19 cellular contexts compared by ENCODE assay signal in the genomic region with DNA sequence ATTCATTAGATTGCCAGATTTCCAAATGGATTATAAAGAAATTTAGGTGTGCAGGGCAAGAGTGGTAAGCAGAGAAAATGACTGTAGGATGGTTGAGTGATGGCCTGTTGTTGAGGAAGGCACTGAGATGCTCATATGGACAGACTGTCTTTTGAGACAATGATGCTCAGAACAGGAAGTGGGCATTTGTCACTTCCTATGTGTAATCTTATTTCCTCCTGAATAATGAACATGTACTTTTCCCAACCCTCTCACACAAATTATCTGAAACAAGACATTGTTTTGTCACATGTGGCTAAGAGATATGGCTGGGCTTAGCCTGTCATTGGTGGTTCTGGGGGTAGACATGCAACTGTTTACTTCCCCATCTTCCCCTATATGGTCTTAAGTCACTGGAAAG.
"Had no signal": no experiment of that assay in that cellular context is flagged by ENCODE, and none has a peak within 500 bp of the region (broad histone marks: within the 10 kb centered on the region; RNA-seq: fewer than 3 reads in every experiment).

No MANE protein-coding gene starts in this region.

- H3K4me1 ChIP-seq: lower lobe of right lung, sigmoid colon, upper lobe of left lung had no signal

- H3K27ac ChIP-seq: hepatocyte, lower lobe of right lung, sigmoid colon, thoracic aorta, upper lobe of left lung had no signal

- H3K4me3 Mint-ChIP-seq: activated CD4-positive, alpha-beta T cell treated with anti-CD3 and anti-CD28 coated beads, Interleukin-2, amount 10 ng/mL, durations not matched to agents 7 days and 5 days; activated naive CD8-positive, alpha-beta T cell; activated T-cell treated with anti-CD3 and anti-CD28 coated beads, Interleukin-2, amount 50 U/mL, for 72 hours; effector memory CD8-positive, alpha-beta T cell; nephron; stimulated activated naive B cell treated with anti-CD40 and anti-IgM and Interleukin-4, amounts not matched to agents 10 μg/mL and 1 μg/mL and 100 μg/mL, for 72 hours; T-helper 2 cell treated with Interferon-gamma antibody and Interleukin-4, amounts not matched to agents 5 μg/mL and 100 μg/mL, for 36 hours had no signal

- H3K9me3 ChIP-seq: lower lobe of right lung, sigmoid colon, thoracic aorta, upper lobe of left lung had no signal

- H3K4me2 ChIP-seq: hepatocyte had no signal

- FAIRE-seq: islet of Langerhans had no signal

- H3K79me2 ChIP-seq: hepatocyte had no signal

- ATAC-seq: activated CD4-positive, CD25-positive, alpha-beta regulatory T cell treated with anti-CD3 and anti-CD28 coated beads, Interleukin-2, amount 50 U/mL, for 24 hours; activated T-cell treated with anti-CD3 and anti-CD28 coated beads, Interleukin-2, amount 50 U/mL, for 72 hours; effector memory CD8-positive, alpha-beta T cell; left cardiac atrium; lower lobe of right lung; stimulated activated naive B cell treated with anti-CD40 and anti-IgM and Interleukin-4, amounts not matched to agents 10 μg/mL and 1 μg/mL and 100 μg/mL, for 72 hours had no signal

- H3K36me3 Mint-ChIP-seq: activated naive CD8-positive, alpha-beta T cell; stimulated activated naive B cell treated with anti-CD40 and anti-IgM and Interleukin-4, amounts not matched to agents 10 μg/mL and 1 μg/mL and 100 μg/mL, for 72 hours had no signal

- H3K36me3 ChIP-seq: lower lobe of right lung, sigmoid colon, thoracic aorta, upper lobe of left lung had no signal

- H3K9me3 Mint-ChIP-seq: activated CD4-positive, alpha-beta T cell treated with anti-CD3 and anti-CD28 coated beads, Interleukin-2, amount 10 ng/mL, durations not matched to agents 7 days and 5 days; activated T-cell treated with anti-CD3 and anti-CD28 coated beads, Interleukin-2, amount 50 U/mL, for 72 hours; effector memory CD8-positive, alpha-beta T cell; nephron; stimulated activated naive B cell treated with anti-CD40 and anti-IgM and Interleukin-4, amounts not matched to agents 10 μg/mL and 1 μg/mL and 100 μg/mL, for 72 hours; T-helper 2 cell treated with Interferon-gamma antibody and Interleukin-4, amounts not matched to agents 5 μg/mL and 100 μg/mL, for 36 hours had no signal

- H3K4me1 Mint-ChIP-seq: activated CD4-positive, alpha-beta T cell treated with anti-CD3 and anti-CD28 coated beads, Interleukin-2, amount 10 ng/mL, durations not matched to agents 7 days and 5 days; nephron; stimulated activated naive B cell treated with anti-CD40 and anti-IgM and Interleukin-4, amounts not matched to agents 10 μg/mL and 1 μg/mL and 100 μg/mL, for 72 hours had no signal

- H3K4me3 ChIP-seq: hepatocyte, lower lobe of right lung, sigmoid colon, thoracic aorta, upper lobe of left lung had no signal

- H3K27me3 Mint-ChIP-seq: activated CD4-positive, alpha-beta T cell treated with anti-CD3 and anti-CD28 coated beads, Interleukin-2, amount 10 ng/mL, durations not matched to agents 7 days and 5 days; activated naive CD8-positive, alpha-beta T cell; effector memory CD8-positive, alpha-beta T cell; stimulated activated naive B cell treated with anti-CD40 and anti-IgM and Interleukin-4, amounts not matched to agents 10 μg/mL and 1 μg/mL and 100 μg/mL, for 72 hours had no signal

- H3K27ac Mint-ChIP-seq: activated CD4-positive, alpha-beta T cell treated with anti-CD3 and anti-CD28 coated beads, Interleukin-2, amount 10 ng/mL, durations not matched to agents 7 days and 5 days; activated naive CD8-positive, alpha-beta T cell; activated T-cell treated with anti-CD3 and anti-CD28 coated beads, Interleukin-2, amount 50 U/mL, for 72 hours; effector memory CD8-positive, alpha-beta T cell; nephron; stimulated activated naive B cell treated with anti-CD40 and anti-IgM and Interleukin-4, amounts not matched to agents 10 μg/mL and 1 μg/mL and 100 μg/mL, for 72 hours; T-helper 2 cell treated with Interferon-gamma antibody and Interleukin-4, amounts not matched to agents 5 μg/mL and 100 μg/mL, for 36 hours had no signal

- DNase-seq: activated CD4-positive, alpha-beta T cell treated with anti-CD3 and anti-CD28 coated beads, Interleukin-2, amount 10 ng/mL, durations not matched to agents 7 days and 5 days; activated gamma-delta T cell; activated T-cell treated with anti-CD3 and anti-CD28 coated beads, Interleukin-2, amount 50 U/mL, for 72 hours; dermis blood vessel endothelial cell; effector memory CD8-positive, alpha-beta T cell; foreskin fibroblast; left cardiac atrium; lower lobe of right lung; posterior cingulate gyrus; sigmoid colon; stimulated activated naive B cell treated with anti-CD40 and anti-IgM and Interleukin-4, amounts not matched to agents 10 μg/mL and 1 μg/mL and 100 μg/mL, for 72 hours; upper lobe of left lung had no signal

- H2AFZ ChIP-seq: hepatocyte had no signal

- H3K27me3 ChIP-seq: hepatocyte, sigmoid colon, upper lobe of left lung had no signal
